14 cellular contexts compared by ENCODE assay signal in genomic region chr9:33403941-33404781, GRCh38. TPM values are rescaled to one million over a fixed set of nuclear protein-coding genes. Genes with fewer than 3 reads are reported as not detected.
DNase-seq lines count a peak whose midpoint lies in the region; ATAC-seq and TF ChIP-seq lines count a peak whose summit lies in the region.
"Had no signal": no experiment of that assay in that cellular context is flagged by ENCODE, and none has a peak within 500 bp of the region (broad histone marks: within the 10 kb centered on the region; RNA-seq: fewer than 3 reads in every experiment).

No MANE protein-coding gene starts in this region.

- H3K36me3 ChIP-seq in endodermal cell (ENCODE audit: control insufficient read depth, insufficient read depth, low read length): no peaks in the 10 kb centered on the region
- no peaks in the 10 kb centered on the region for H3K36me3 ChIP-seq in lower lobe of right lung
- H3K36me3 ChIP-seq: pancreas had no signal

- no peak overlapping the region for H2BK12ac ChIP-seq in H9 (ENCODE audit: insufficient read length, low read depth, low read length)

- H4K5ac ChIP-seq in H9 (ENCODE audit: insufficient read length, low read depth, low read length): no peak overlapping the region

- no peak overlapping the region for H2AFZ ChIP-seq in H9 (ENCODE audit: low read length)

- no peak overlapping the region for H3T11ph ChIP-seq in H9 (ENCODE audit: low read length)

- no peak overlapping the region for H3K56ac ChIP-seq in H9 (ENCODE audit: insufficient read length, low read depth, low read length)

- no peaks in the 10 kb centered on the region for H3K23me2 ChIP-seq in H9 (ENCODE audit: insufficient read length, low read depth, low read length, poor library complexity, severe bottlenecking)

- no peak overlapping the region for H2BK120ac ChIP-seq in H9 (ENCODE audit: low read depth, low read length, poor library complexity, severe bottlenecking)

- H3K23ac ChIP-seq in H9 (ENCODE audit: insufficient read length, low read depth, low read length): no peak overlapping the region

- no peak overlapping the region for H2AK5ac ChIP-seq in H9 (ENCODE audit: insufficient read length, low read length)

- no peak overlapping the region for H4K91ac ChIP-seq in H9 (ENCODE audit: insufficient read length, low read depth, low read length)

- H3K4me1 Mint-ChIP-seq in H9: peaks cover 6 to 8% of the 10 kb centered on the region in 2 experiments; a peak in 3 of 4 replicates
- H3K4me1 Mint-ChIP-seq in endodermal cell: peaks cover 14% of the 10 kb centered on the region

- intact Hi-C loops in lower lobe of right lung (cut with DNase I): no loop called here

- no peak overlapping the region for H3K18ac ChIP-seq in H9 (ENCODE audit: insufficient read length, low read depth, low read length)

- peak overlapping the region; percentile 12; the same call in 1 of the 2 replicates for H3K27ac ChIP-seq in 22Rv1
- H3K27ac ChIP-seq in H9 (ENCODE audit: insufficient read length, low read depth, low read length): no peak overlapping the region
- H3K27ac ChIP-seq in endodermal cell (ENCODE audit: low read depth, low read length): no peak overlapping the region
- no peak overlapping the region for H3K27ac ChIP-seq in lower lobe of right lung
- H3K27ac ChIP-seq: pancreas had no signal

- H3K79me2 ChIP-seq in H9 (ENCODE audit: insufficient read depth, low read length): no peaks in the 10 kb centered on the region

- no peak overlapping the region for H2BK15ac ChIP-seq in H9 (ENCODE audit: low read depth, low read length)

- H3K36me3 Mint-ChIP-seq in H9 (ENCODE audit: insufficient read depth in 1 of 3, low read depth in 3 of 3): no peaks in the 10 kb centered on the region
- no peaks in the 10 kb centered on the region for H3K36me3 Mint-ChIP-seq in endodermal cell (ENCODE audit: low read depth)

- H3K9me3 ChIP-seq in H9 (ENCODE audit: control insufficient read depth, low read depth, low read length) (no peaks in the 10 kb centered on the region), endodermal cell (ENCODE audit: control insufficient read depth, low read length) (no peaks in the 10 kb centered on the region), lower lobe of right lung (no peaks in the 10 kb centered on the region)
- H3K9me3 ChIP-seq: Caco-2, pancreas had no signal

- ATAC-seq in lower lobe of right lung (peak; percentile 25 to 34), GM21825 (IDR thresholded peaks at IDR 0.05; ENCODE audit: unreplicated experiment) (no peak)

- H3K4me3 Mint-ChIP-seq in H9 (no peak overlapping the region), endodermal cell (no peak overlapping the region)
- H3K4me3 Mint-ChIP-seq: activated naive CD4-positive, alpha-beta T cell treated with anti-CD3 and anti-CD28 coated beads for 36 hours had no signal

- H3K4me3 ChIP-seq in endodermal cell (ENCODE audit: low read length): no peak overlapping the region
- H3K4me3 ChIP-seq in lower lobe of right lung: no peak overlapping the region
- H3K4me3 ChIP-seq: pancreas had no signal

- H3K4me1 ChIP-seq in H9 (ENCODE audit: insufficient read depth, low read length): no peaks in the 10 kb centered on the region
- no peaks in the 10 kb centered on the region for H3K4me1 ChIP-seq in endodermal cell (ENCODE audit: control insufficient read depth, insufficient read depth, low read length)
- H3K4me1 ChIP-seq in lower lobe of right lung: peaks cover 6% of the 10 kb centered on the region
- H3K4me1 ChIP-seq: pancreas had no signal

- DNase-seq in H9 (no peak), endodermal cell (no peak), lower lobe of right lung (no peak), Ammon's horn (ENCODE audit: low spot score) (no peak), cerebellar cortex (ENCODE audit: low spot score) (no peak), NCI-H146 (lab: John Stamatoyannopoulos, UW) (no peak)
- DNase-seq: activated CD4-positive, CD25-positive, alpha-beta regulatory T cell treated with anti-CD3 and anti-CD28 coated beads, Interleukin-2, amount 50 U/mL, for 72 hours; midbrain had no signal

- no peaks in the 10 kb centered on the region for H4K20me1 ChIP-seq in H9 (ENCODE audit: control insufficient read depth, insufficient read depth, insufficient read length)

- H3K27me3 Mint-ChIP-seq in H9 (ENCODE audit: low read depth) (peaks cover 8% of the 10 kb centered on the region), endodermal cell (ENCODE audit: insufficient read depth) (peaks cover 1% of the 10 kb centered on the region)

- H3K4ac ChIP-seq in H9 (ENCODE audit: low read depth, low read length): no peak overlapping the region

- H3K27me3 ChIP-seq in H9 (ENCODE audit: insufficient read depth, low read length) (no peaks in the 10 kb centered on the region), endodermal cell (ENCODE audit: control insufficient read depth, insufficient read depth, low read length, poor library complexity, severe bottlenecking) (no peaks in the 10 kb centered on the region), lower lobe of right lung (ENCODE audit: low read depth) (no peaks in the 10 kb centered on the region)
- H3K27me3 ChIP-seq: pancreas had no signal

- WGBS in H9 (ENCODE audit: extremely low coverage, insufficient read length, low lambda C conversion rate): no CpG with 5 or more reads among the region's 17 CpGs
- 87 to 92% methylated on average over 13 to 17 of the region's 17 CpGs for WGBS in endodermal cell (ENCODE audit: insufficient coverage in 1 of 2, insufficient read length in 1 of 2), 2 experiments

- H3K9me3 Mint-ChIP-seq in H9: no peaks in the 10 kb centered on the region; a peak in 1 of 5 replicates
- no peaks in the 10 kb centered on the region for H3K9me3 Mint-ChIP-seq in endodermal cell
- H3K9me3 Mint-ChIP-seq: activated naive CD4-positive, alpha-beta T cell treated with anti-CD3 and anti-CD28 coated beads for 36 hours had no signal

- no peak overlapping the region for H3K4me2 ChIP-seq in H9 (ENCODE audit: insufficient read depth, insufficient read length, low read length)

- H3K79me1 ChIP-seq in H9 (ENCODE audit: insufficient read depth, low read depth, low read length, poor library complexity, severe bottlenecking): no peaks in the 10 kb centered on the region

- no peak overlapping the region for H2BK5ac ChIP-seq in H9 (ENCODE audit: insufficient read length, low read length)

- H3K9ac ChIP-seq in H9 (ENCODE audit: extremely low read depth, insufficient read length, low read length) (no peak overlapping the region), endodermal cell (ENCODE audit: extremely low read depth, low read length, poor library complexity, severe bottlenecking) (no peak overlapping the region)

- 0 out of 2 replicates have a peak overlapping the region, but pooled peaks have one; percentile 59 for H3K14ac ChIP-seq in H9 (ENCODE audit: insufficient read depth, low read length)

- H3K27ac Mint-ChIP-seq in H9 (peak overlapping the region; percentile 10 to 67 (median 59); a peak in 4 of 7 replicates), endodermal cell (peak overlapping the region; percentile 23)
- H3K27ac Mint-ChIP-seq: activated naive CD4-positive, alpha-beta T cell treated with anti-CD3 and anti-CD28 coated beads for 36 hours had no signal

- no peak overlapping the region for H4K8ac ChIP-seq in H9 (replicated peaks; ENCODE audit: insufficient read length, low read depth, low read length)

- TF ChIP-seq CTCF in 22Rv1 (IDR thresholded peaks at IDR 0.05) (no peak), H9 (conservative IDR thresholded peaks at IDR 0.05) (no peak), endodermal cell (conservative IDR thresholded peaks at IDR 0.05) (no peak), lower lobe of right lung (IDR thresholded peaks at IDR 0.05) (no peak)

- no peak overlapping the region for H2BK20ac ChIP-seq in H9 (ENCODE audit: low read depth, low read length, poor library complexity, severe bottlenecking)

RNA-seq across cellular contexts. Expression of gene AQP7, which starts 1.8 kb away (rescaled TPM):
- total RNA-seq in H9 (2021) (not detected in 2 replicates), endodermal cell (under 1 TPM in 1 of 2 donors, not detected in 1; 0.38 TPM), lower lobe of right lung (3.7 TPM)
- not detected for polyA plus RNA-seq in endodermal cell (2013, experiment 1 of 2)
- 0.37 TPM for polyA plus RNA-seq in endodermal cell (2013, experiment 2 of 2)
- total RNA-seq: activated naive CD4-positive, alpha-beta T cell treated with anti-CD3 and anti-CD28 coated beads for 36 hours; kidney epithelial cell had no signal

RNA-seq across cellular contexts. Expression of gene AQP3, which starts 43.2 kb away (rescaled TPM):
- total RNA-seq in H9 (2021) (1.6 TPM in 2 replicates), endodermal cell (1 to 10 TPM; 2.2 to 2.7 TPM), lower lobe of right lung (357 TPM)
- 3.4 TPM for polyA plus RNA-seq in endodermal cell (2013, experiment 1 of 2)
- polyA plus RNA-seq in endodermal cell (2013, experiment 2 of 2): 2.7 TPM

Comparison
In these comparisons a context has a peak if more than half of its experiments do, and no peak if none do; other contexts are left out.
1. RNA of gene AQP3, which starts 43.2 kb away (total RNA-seq): 357 TPM in lower lobe of right lung (single experiment); 2.2 to 2.7 TPM in endodermal cell and 1.6 TPM in H9; every median in the first group is over 10 times any median in the second.